ENCODE assay signal across 8 cellular contexts in the genomic region with DNA sequence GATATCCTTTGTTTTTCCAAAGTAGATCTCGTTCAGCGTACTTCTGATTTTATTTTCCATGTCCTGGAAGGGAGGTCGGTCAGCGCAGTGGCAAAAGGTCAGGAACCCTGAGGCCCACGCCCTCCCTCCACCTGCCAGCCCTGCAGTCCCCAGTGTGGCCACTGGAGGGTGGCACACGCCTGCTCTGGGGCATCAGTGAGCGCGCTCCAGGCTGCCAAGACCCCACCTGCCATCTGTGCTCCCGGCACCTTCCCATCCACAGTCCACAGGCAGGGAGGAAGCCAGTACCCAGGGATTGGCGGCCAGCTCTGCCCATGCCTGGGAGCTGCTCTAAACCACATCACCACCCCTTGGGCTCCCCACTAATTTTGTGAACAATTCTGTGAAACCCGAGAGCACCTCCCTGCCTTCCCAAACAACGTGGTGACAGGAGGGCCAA. TPM values are rescaled to one million over a fixed set of nuclear protein-coding genes. Genes with fewer than 3 reads are reported as not detected.
A peak's percentile ranks its signal among the peaks of the same experiment; 100 is the strongest.
DNase-seq lines count a peak whose midpoint lies in the region; ATAC-seq, FAIRE-seq and TF ChIP-seq lines count a peak whose summit lies in the region.

No MANE protein-coding gene starts in this region.

- peaks cover 21% of the 10 kb centered on the region for H3K36me3 Mint-ChIP-seq in brain

- peak; percentile 46 for DNase-seq in DMS153 (lab: John Stamatoyannopoulos, UW)
- DNase-seq in Kasumi-1 (lab: John Stamatoyannopoulos, UW) = peak; percentile 4 to 8
- DNase-seq in T-helper 9 cell = peak; percentile 35
- DNase-seq in kidney = peak; percentile 78
- peak; percentile 29 to 34 for DNase-seq in stimulated activated CD8-positive, alpha-beta memory T cell treated with anti-CD3 and anti-CD28 coated beads, Interleukin-2, amount 100 ng/mL, for 48 hours (ENCODE audit: low read depth in 2 of 2)

- peaks cover 0 to 3% of the 10 kb centered on the region in 2 donors for H3K4me1 ChIP-seq in kidney (ENCODE audit: control insufficient read depth in 1 of 2, insufficient read depth in 1 of 2, low read depth in 1 of 2, low read length in 2 of 2)

- peak overlapping the region in 2 of 5 experiments; percentile 24 to 61 for H3K27ac Mint-ChIP-seq in brain

- no peak overlapping the region for H3K27ac ChIP-seq in kidney (ENCODE audit: low read depth in 2 of 2, low read length in 2 of 2)

- TF ChIP-seq CTCF in brain (conservative IDR thresholded peaks at IDR 0.05) = peak; percentile 73 to 87
- TF ChIP-seq CTCF in kidney (IDR thresholded peaks at IDR 0.05; ENCODE audit: borderline replicate concordance, extremely low read depth, insufficient read depth) = peak; percentile 82

- H3K27me3 Mint-ChIP-seq in brain = no peaks in the 10 kb centered on the region

- no peaks in the 10 kb centered on the region for H3K9me3 ChIP-seq in kidney (ENCODE audit: control insufficient read depth in 1 of 2, low read length in 2 of 2)

- H3K4me1 Mint-ChIP-seq in brain = no peaks in the 10 kb centered on the region

- ATAC-seq in HG02852 (IDR thresholded peaks at IDR 0.05; ENCODE audit: unreplicated experiment) (no peak), GM21619 (IDR thresholded peaks at IDR 0.05; ENCODE audit: unreplicated experiment) (no peak)

- H3K4me3 ChIP-seq in kidney (ENCODE audit: low read length in 2 of 2) = no peak overlapping the region

- intact Hi-C loops in kidney (cut with DNase I) = no loop called here

- H3K9ac ChIP-seq in kidney (ENCODE audit: low read length in 2 of 2) = no peak overlapping the region

- H3K4me3 Mint-ChIP-seq in brain = no peak overlapping the region

- no peak for FAIRE-seq in kidney (lab: Jason Lieb, UNC)

- H3K36me3 ChIP-seq in kidney (ENCODE audit: control insufficient read depth in 1 of 2, insufficient read depth in 2 of 2, low read length in 2 of 2) = peaks cover 7 to 17% of the 10 kb centered on the region in 2 donors

- no peaks in the 10 kb centered on the region for H3K9me3 Mint-ChIP-seq in brain

RNA-seq across cellular contexts. Expression of gene SLC66A1, which starts 32.3 kb away (rescaled TPM):
- polyA plus RNA-seq in brain (ENCODE audit: insufficient read depth, low read depth, low replicate concordance) (19.9 TPM), kidney (ENCODE audit: insufficient read depth, low read depth, low replicate concordance) (14.7 TPM)
- total RNA-seq in kidney = 12.2 TPM

RNA-seq across cellular contexts. Expression of gene AKR7A2, which starts 32.4 kb away (rescaled TPM):
- 136 TPM for polyA plus RNA-seq in brain (ENCODE audit: insufficient read depth, low read depth, low replicate concordance)
- total RNA-seq in kidney = 53.1 TPM
- polyA plus RNA-seq in kidney (ENCODE audit: insufficient read depth, low read depth, low replicate concordance) = 139 TPM

RNA-seq across cellular contexts. Expression of gene AKR7A3, which starts 55.8 kb away (rescaled TPM):
- polyA plus RNA-seq in brain (ENCODE audit: insufficient read depth, low read depth, low replicate concordance) (1.1 TPM), kidney (ENCODE audit: insufficient read depth, low read depth, low replicate concordance) (108 TPM)
- total RNA-seq in kidney = 6.2 TPM

Comparison
In these comparisons a context has a peak if more than half of its experiments do, and no peak if none do; other contexts are left out.
1. DNase-seq: peak in every context shown above with its lines; median percentile 78 in kidney; 46 in DMS153; 35 in T-helper 9 cell; 32 in stimulated activated CD8-positive, alpha-beta memory T cell treated with anti-CD3 and anti-CD28 coated beads, Interleukin-2, amount 100 ng/mL, for 48 hours; 6 in Kasumi-1.
2. RNA of gene AKR7A3, which starts 55.8 kb away (polyA plus RNA-seq): 108 TPM in kidney (single experiment); 1.1 TPM in brain (single experiment); every median in the first group is over 10 times any median in the second.